ENCODE assay signal across 1 cellular context in the genomic region with DNA sequence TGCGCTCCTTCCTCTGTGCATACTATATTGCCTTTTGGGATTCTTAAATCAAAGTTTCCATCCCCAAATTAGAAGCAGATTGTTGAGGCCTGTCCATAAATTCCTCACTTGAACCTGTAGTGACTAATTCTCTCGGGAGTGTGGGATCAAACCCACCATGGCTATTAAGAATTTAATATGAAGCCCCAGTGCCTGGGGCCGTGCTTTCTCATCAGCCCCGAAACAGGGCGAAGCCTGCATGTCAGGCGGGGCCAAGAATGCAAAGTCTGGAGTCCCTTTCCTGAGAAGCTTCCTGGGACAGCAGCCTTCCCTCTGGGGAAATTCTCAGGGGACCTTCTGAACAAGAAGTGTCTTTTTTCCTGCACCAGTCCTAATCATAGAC.
TF ChIP-seq lines count a peak whose summit lies in the region.

No MANE protein-coding gene starts in this region.

TF ChIP-seq in H1, 55 proteins besides CTCF, POLR2A, EP300 and RAD21:
- no peak for TF ChIP-seq TCF12 (IDR thresholded peaks at IDR 0.05; ENCODE audit: low read depth, low read length)
